In the genomic region with DNA sequence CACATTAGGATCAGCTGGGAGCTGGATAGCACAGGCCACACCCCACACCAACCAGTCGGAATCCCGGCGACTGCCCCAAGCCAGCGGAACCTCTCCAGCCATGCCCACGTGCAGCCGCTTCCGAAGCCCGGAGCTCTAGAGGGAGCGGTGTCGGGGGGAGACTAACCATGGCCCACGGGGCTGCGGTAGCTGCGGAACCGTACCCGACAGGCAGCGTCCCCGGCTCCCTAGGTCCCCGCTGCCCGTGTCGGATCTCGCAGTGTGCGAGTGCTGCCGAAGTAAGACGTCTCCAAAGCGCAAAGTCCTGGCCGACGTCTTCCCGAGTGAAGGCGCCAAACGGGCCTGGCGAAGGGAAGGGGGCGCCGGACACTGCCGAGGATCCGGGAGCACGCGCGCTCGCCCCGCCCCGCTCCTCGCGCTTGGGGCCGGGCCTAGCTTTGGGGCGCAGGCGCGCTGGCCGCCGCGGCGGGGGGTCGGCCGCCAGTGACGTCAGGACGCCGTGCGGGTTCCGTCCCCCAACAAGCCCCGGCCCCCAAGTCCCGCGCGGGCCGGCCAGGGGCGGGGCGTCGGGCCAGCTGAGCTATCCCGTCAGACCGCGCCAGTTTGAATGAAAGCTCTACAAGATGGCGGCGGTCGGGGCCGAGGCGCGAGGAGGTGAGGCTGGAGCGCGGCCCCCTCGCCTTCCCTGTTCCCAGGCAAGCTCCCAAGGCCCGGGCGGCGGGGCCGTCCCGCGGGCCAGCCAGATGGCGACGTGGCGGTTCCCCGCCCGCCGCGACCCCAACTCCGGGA, we compare ENCODE assay signal across 1 cellular context.
TF ChIP-seq lines count a peak whose summit lies in the region.

A gene with protein sequence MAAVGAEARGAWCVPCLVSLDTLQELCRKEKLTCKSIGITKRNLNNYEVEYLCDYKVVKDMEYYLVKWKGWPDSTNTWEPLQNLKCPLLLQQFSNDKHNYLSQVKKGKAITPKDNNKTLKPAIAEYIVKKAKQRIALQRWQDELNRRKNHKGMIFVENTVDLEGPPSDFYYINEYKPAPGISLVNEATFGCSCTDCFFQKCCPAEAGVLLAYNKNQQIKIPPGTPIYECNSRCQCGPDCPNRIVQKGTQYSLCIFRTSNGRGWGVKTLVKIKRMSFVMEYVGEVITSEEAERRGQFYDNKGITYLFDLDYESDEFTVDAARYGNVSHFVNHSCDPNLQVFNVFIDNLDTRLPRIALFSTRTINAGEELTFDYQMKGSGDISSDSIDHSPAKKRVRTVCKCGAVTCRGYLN (plus strand): TSS at position 601 of the 789 bp plus-strand sequence. CDS start 23 bp downstream, at position 624.

TF ChIP-seq in HepG2, 621 proteins besides CTCF, POLR2A, EP300 and RAD21 (continued from another document and continues in another):
- TF ChIP-seq, protein P1, sequence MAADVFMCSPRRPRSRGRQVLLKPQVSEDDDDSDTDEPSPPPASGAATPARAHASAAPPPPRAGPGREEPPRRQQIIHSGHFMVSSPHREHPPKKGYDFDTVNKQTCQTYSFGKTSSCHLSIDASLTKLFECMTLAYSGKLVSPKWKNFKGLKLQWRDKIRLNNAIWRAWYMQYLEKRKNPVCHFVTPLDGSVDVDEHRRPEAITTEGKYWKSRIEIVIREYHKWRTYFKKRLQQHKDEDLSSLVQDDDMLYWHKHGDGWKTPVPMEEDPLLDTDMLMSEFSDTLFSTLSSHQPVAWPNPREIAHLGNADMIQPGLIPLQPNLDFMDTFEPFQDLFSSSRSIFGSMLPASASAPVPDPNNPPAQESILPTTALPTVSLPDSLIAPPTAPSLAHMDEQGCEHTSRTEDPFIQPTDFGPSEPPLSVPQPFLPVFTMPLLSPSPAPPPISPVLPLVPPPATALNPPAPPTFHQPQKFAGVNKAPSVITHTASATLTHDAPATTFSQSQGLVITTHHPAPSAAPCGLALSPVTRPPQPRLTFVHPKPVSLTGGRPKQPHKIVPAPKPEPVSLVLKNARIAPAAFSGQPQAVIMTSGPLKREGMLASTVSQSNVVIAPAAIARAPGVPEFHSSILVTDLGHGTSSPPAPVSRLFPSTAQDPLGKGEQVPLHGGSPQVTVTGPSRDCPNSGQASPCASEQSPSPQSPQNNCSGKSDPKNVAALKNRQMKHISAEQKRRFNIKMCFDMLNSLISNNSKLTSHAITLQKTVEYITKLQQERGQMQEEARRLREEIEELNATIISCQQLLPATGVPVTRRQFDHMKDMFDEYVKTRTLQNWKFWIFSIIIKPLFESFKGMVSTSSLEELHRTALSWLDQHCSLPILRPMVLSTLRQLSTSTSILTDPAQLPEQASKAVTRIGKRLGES (CRISPR knock-in tag; IDR thresholded peaks at IDR 0.05; ENCODE audit: borderline replicate concordance) = 0 out of 2 replicates have a peak, but pooled peaks have one; percentile 32
- TF ChIP-seq ISL2 (CRISPR knock-in tag; IDR thresholded peaks at IDR 0.05) = peak; percentile 52
- TF ChIP-seq, protein P2, sequence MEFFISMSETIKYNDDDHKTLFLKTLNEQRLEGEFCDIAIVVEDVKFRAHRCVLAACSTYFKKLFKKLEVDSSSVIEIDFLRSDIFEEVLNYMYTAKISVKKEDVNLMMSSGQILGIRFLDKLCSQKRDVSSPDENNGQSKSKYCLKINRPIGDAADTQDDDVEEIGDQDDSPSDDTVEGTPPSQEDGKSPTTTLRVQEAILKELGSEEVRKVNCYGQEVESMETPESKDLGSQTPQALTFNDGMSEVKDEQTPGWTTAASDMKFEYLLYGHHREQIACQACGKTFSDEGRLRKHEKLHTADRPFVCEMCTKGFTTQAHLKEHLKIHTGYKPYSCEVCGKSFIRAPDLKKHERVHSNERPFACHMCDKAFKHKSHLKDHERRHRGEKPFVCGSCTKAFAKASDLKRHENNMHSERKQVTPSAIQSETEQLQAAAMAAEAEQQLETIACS (CRISPR knock-in tag; IDR thresholded peaks at IDR 0.05) = peak; percentile 56; the same call in 1 of the 2 replicates
- TF ChIP-seq ZFP91 (CRISPR knock-in tag; IDR thresholded peaks at IDR 0.05; ENCODE audit: borderline replicate concordance) = peak; percentile 83; the same call in 1 of the 2 replicates
- peak; percentile 38; the same call in 1 of the 2 replicates for TF ChIP-seq FOXK1 (CRISPR knock-in tag; IDR thresholded peaks at IDR 0.05; ENCODE audit: borderline replicate concordance, low read depth)
- TF ChIP-seq SKI (IDR thresholded peaks at IDR 0.05; ENCODE audit: partially characterized antibody) = no peak
- TF ChIP-seq ZBTB26 (CRISPR knock-in tag; IDR thresholded peaks at IDR 0.05; ENCODE audit: borderline replicate concordance) = no peak; the same call in none of the 2 replicates
- TF ChIP-seq, protein P3, sequence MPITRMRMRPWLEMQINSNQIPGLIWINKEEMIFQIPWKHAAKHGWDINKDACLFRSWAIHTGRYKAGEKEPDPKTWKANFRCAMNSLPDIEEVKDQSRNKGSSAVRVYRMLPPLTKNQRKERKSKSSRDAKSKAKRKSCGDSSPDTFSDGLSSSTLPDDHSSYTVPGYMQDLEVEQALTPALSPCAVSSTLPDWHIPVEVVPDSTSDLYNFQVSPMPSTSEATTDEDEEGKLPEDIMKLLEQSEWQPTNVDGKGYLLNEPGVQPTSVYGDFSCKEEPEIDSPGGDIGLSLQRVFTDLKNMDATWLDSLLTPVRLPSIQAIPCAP (CRISPR knock-in tag; IDR thresholded peaks at IDR 0.05; ENCODE audit: low read depth) = no peak
- no peak; the same call in 1 of the 2 replicates for TF ChIP-seq KLF13 (CRISPR knock-in tag; IDR thresholded peaks at IDR 0.05)
- no peak for TF ChIP-seq ZKSCAN1 (IDR thresholded peaks at IDR 0.05; ENCODE audit: low read length)
- TF ChIP-seq FOSL1 (CRISPR knock-in tag; IDR thresholded peaks at IDR 0.05; ENCODE audit: borderline replicate concordance) = no peak
- peak; percentile 85 for TF ChIP-seq ZBTB7B (CRISPR knock-in tag; IDR thresholded peaks at IDR 0.05)
- TF ChIP-seq ZNF564 (CRISPR knock-in tag; IDR thresholded peaks at IDR 0.05) = peak; percentile 59
- no peak; the same call in 1 of the 2 replicates for TF ChIP-seq ZNF891 (CRISPR knock-in tag; IDR thresholded peaks at IDR 0.05)
- no peak for TF ChIP-seq MYNN (CRISPR knock-in tag; IDR thresholded peaks at IDR 0.05; ENCODE audit: low read depth)
- TF ChIP-seq POLR2G (IDR thresholded peaks at IDR 0.05; ENCODE audit: low read depth, low read length) = peak; percentile 91
- no peak for TF ChIP-seq JUNB (CRISPR knock-in tag; IDR thresholded peaks at IDR 0.05; ENCODE audit: borderline replicate concordance)
- TF ChIP-seq, protein P4, sequence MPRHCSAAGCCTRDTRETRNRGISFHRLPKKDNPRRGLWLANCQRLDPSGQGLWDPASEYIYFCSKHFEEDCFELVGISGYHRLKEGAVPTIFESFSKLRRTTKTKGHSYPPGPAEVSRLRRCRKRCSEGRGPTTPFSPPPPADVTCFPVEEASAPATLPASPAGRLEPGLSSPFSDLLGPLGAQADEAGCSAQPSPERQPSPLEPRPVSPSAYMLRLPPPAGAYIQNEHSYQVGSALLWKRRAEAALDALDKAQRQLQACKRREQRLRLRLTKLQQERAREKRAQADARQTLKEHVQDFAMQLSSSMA (CRISPR knock-in tag; IDR thresholded peaks at IDR 0.05) = no peak; the same call in 1 of the 2 replicates
- peak; percentile 41; the same call in 1 of the 2 replicates for TF ChIP-seq HMG20A (CRISPR knock-in tag; IDR thresholded peaks at IDR 0.05; ENCODE audit: borderline replicate concordance)
- 0 out of 2 replicates have a peak, but pooled peaks have one; percentile 79 for TF ChIP-seq KLF11 (CRISPR knock-in tag; IDR thresholded peaks at IDR 0.05)
- TF ChIP-seq, protein P5, sequence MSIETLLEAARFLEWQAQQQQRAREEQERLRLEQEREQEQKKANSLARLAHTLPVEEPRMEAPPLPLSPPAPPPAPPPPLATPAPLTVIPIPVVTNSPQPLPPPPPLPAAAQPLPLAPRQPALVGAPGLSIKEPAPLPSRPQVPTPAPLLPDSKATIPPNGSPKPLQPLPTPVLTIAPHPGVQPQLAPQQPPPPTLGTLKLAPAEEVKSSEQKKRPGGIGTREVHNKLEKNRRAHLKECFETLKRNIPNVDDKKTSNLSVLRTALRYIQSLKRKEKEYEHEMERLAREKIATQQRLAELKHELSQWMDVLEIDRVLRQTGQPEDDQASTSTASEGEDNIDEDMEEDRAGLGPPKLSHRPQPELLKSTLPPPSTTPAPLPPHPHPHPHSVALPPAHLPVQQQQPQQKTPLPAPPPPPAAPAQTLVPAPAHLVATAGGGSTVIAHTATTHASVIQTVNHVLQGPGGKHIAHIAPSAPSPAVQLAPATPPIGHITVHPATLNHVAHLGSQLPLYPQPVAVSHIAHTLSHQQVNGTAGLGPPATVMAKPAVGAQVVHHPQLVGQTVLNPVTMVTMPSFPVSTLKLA (IDR thresholded peaks at IDR 0.05) = peak; percentile 59
- TF ChIP-seq ZNF547 (CRISPR knock-in tag; IDR thresholded peaks at IDR 0.05) = peak; percentile 81
- TF ChIP-seq SRY (CRISPR knock-in tag; IDR thresholded peaks at IDR 0.05) = peak; percentile 76
- no peak for TF ChIP-seq NCOA5 (CRISPR knock-in tag; IDR thresholded peaks at IDR 0.05)
- TF ChIP-seq HNRNPH1 (optimal IDR thresholded peaks at IDR 0.05; ENCODE audit: low read depth, low read length) = no peak
- TF ChIP-seq CSRNP1 (CRISPR knock-in tag; IDR thresholded peaks at IDR 0.05) = 0 out of 2 replicates have a peak, but pooled peaks have one; percentile 68
- 0 out of 2 replicates have a peak, but pooled peaks have one; percentile 19 for TF ChIP-seq RERE (CRISPR knock-in tag; IDR thresholded peaks at IDR 0.05; ENCODE audit: low read depth)
- no peak for TF ChIP-seq ZSCAN25 (CRISPR knock-in tag; IDR thresholded peaks at IDR 0.05)
- TF ChIP-seq ZEB1 (IDR thresholded peaks at IDR 0.05; ENCODE audit: insufficient replicate concordance, low read depth) = no peak
- peak; percentile 62; the same call in 1 of the 2 replicates for TF ChIP-seq ZNF205 (CRISPR knock-in tag; IDR thresholded peaks at IDR 0.05)
- TF ChIP-seq NR1H2 (CRISPR knock-in tag; IDR thresholded peaks at IDR 0.05; ENCODE audit: borderline replicate concordance, low read depth) = peak; percentile 62; the same call in 1 of the 2 replicates
- TF ChIP-seq TBP (CRISPR knock-in tag; IDR thresholded peaks at IDR 0.05) = no peak
